8 cellular contexts compared by ENCODE assay signal in genomic region chr11:10809373-10810199, GRCh38. TPM values are rescaled to one million over a fixed set of nuclear protein-coding genes. Genes with fewer than 3 reads are reported as not detected.
A peak's percentile ranks its signal among the peaks of the same experiment; 100 is the strongest.
DNase-seq lines count a peak whose midpoint lies in the region; ATAC-seq lines count a peak whose summit lies in the region.

No MANE protein-coding gene starts in this region.

- POLR2A ChIA-PET in CD4-positive, alpha-beta memory T cell (lab: Charles Lee; ENCODE audit: partially characterized antibody), result interaction anchor here (0.6 to 11.7 kb wide), 56 partner anchors 9 to 1496 kb away, joined by 3 to 469 read pairs (median 5); partner anchors contain the start of genes AMPD3, CTR9, IPO7 and RNF141

- H3K9me3 ChIP-seq in CD4-positive, alpha-beta memory T cell (ENCODE audit: control insufficient read depth in 1 of 2, low read length in 2 of 2), result no peaks in the 10 kb centered on the region
- no peaks in the 10 kb centered on the region; the same call in 1 of the 2 replicates for H3K9me3 ChIP-seq in SJSA1 (replicated peaks)

- H3K4me3 ChIP-seq in CD4-positive, alpha-beta memory T cell (ENCODE audit: low read length in 2 of 2), result peak overlapping the region; percentile 68 to 95
- peak overlapping the region; percentile 96 for H3K4me3 ChIP-seq in SJSA1

- H3K36me3 ChIP-seq in CD4-positive, alpha-beta memory T cell (ENCODE audit: insufficient read depth, low read length), result peaks cover 26% of the 10 kb centered on the region
- peaks cover 41% of the 10 kb centered on the region for H3K36me3 ChIP-seq in SJSA1

- peaks cover 21 to 55% (median 33%) of the 10 kb centered on the region in 4 donors for H3K4me1 Mint-ChIP-seq in CD4-positive, alpha-beta memory T cell

- H3K27me3 Mint-ChIP-seq in CD4-positive, alpha-beta memory T cell, result peaks cover 0 to 3% of the 10 kb centered on the region in 2 donors

- no peak for DNase-seq in CD4-positive, alpha-beta memory T cell
- peak in 1 of 2 experiments; percentile 74 for DNase-seq in SJSA1 (ENCODE audit: low read depth in 1 of 2, low spot score in 2 of 2)
- peak; percentile 76 for DNase-seq in cerebellar cortex (ENCODE audit: low spot score)
- DNase-seq in kidney tubule cell (ENCODE audit: low spot score), result peak; percentile 81
- peak; percentile 23 to 42 for DNase-seq in stimulated activated CD4-positive, alpha-beta T cell treated with anti-CD3 and anti-CD28 coated beads, Interleukin-4, amount 100 ng/mL, for 4 hours
- no peak for DNase-seq in NK-92 treated with Interleukin-12 subunit alpha and Interleukin-12 subunit beta, amount 100 ng/mL, for 24 hours (lab: John Stamatoyannopoulos, UW)

- peaks cover 36% of the 10 kb centered on the region for H3K4me1 ChIP-seq in CD4-positive, alpha-beta memory T cell (ENCODE audit: insufficient read depth, low read length)
- H3K4me1 ChIP-seq in SJSA1 (replicated peaks), result peaks cover 17% of the 10 kb centered on the region

- peak overlapping the region; percentile 96 to 99 (median 98) for H3K4me3 Mint-ChIP-seq in CD4-positive, alpha-beta memory T cell

- no peaks in the 10 kb centered on the region for H3K27me3 ChIP-seq in CD4-positive, alpha-beta memory T cell (ENCODE audit: insufficient read depth, low read length)
- no peaks in the 10 kb centered on the region for H3K27me3 ChIP-seq in SJSA1 (replicated peaks)

- intact Hi-C loops in CD4-positive, alpha-beta memory T cell (cut with micrococcal nuclease), result loop anchor here (1.0 to 5.0 kb wide), 10 partner anchors 58 to 1349 kb away; partner anchors contain the start of genes AMPD3, CTR9, RNF141 and USP47

- CTCF ChIA-PET in CD4-positive, alpha-beta memory T cell (lab: Charles Lee; ENCODE audit: partially characterized antibody), result interaction anchor here (0.8 to 3.6 kb wide), 23 partner anchors 9 to 1033 kb away, joined by 3 to 35 read pairs (median 4); partner anchors contain the start of genes RNF141, USP47 and ZBED5

- peaks cover 27 to 41% of the 10 kb centered on the region in 2 donors for H3K36me3 Mint-ChIP-seq in CD4-positive, alpha-beta memory T cell

- peaks cover 0 to 4% (median 0%) of the 10 kb centered on the region in 8 donors for H3K9me3 Mint-ChIP-seq in CD4-positive, alpha-beta memory T cell

- H3K27ac Mint-ChIP-seq in CD4-positive, alpha-beta memory T cell, result peak overlapping the region; percentile 98 to 100 (median 99)

- H3K27ac ChIP-seq in CD4-positive, alpha-beta memory T cell (ENCODE audit: low read depth, low read length), result peak overlapping the region; percentile 97
- H3K27ac ChIP-seq in SJSA1, result peak overlapping the region; percentile 92

- ATAC-seq in GM19043 (IDR thresholded peaks at IDR 0.05; ENCODE audit: low read depth, unreplicated experiment) (peak; percentile 20), HG03175 (IDR thresholded peaks at IDR 0.05; ENCODE audit: unreplicated experiment) (peak; percentile 19)

RNA-seq across cellular contexts. Expression of gene EIF4G2, which starts 0.9 kb away (rescaled TPM):
- total RNA-seq in CD4-positive, alpha-beta memory T cell, result 100 to 1,000 TPM; 659 to 664 TPM
- 100 to 1,000 TPM; 521 to 531 TPM for polyA plus RNA-seq in CD4-positive, alpha-beta memory T cell
- 930 and 1,031 TPM in 2 replicates for total RNA-seq in SJSA1 (2014; rRNA removed; shearing (Covaris generic))

RNA-seq across cellular contexts. Expression of gene ZBED5, which starts 48.3 kb away (rescaled TPM):
- total RNA-seq in CD4-positive, alpha-beta memory T cell, result 100 to 1,000 TPM; 126 to 129 TPM
- polyA plus RNA-seq in CD4-positive, alpha-beta memory T cell, result 10 to 100 TPM; 16.7 to 17.6 TPM
- 22.7 and 29.5 TPM in 2 replicates for total RNA-seq in SJSA1 (2014; rRNA removed; shearing (Covaris generic))

RNA-seq across cellular contexts. Expression of gene CTR9, which starts 58.5 kb away (rescaled TPM):
- 10 to 100 TPM; 57.2 to 68.6 TPM for total RNA-seq in CD4-positive, alpha-beta memory T cell
- polyA plus RNA-seq in CD4-positive, alpha-beta memory T cell, result 10 to 100 TPM; 39.7 to 58.8 TPM
- 22.4 and 30.7 TPM in 2 replicates for total RNA-seq in SJSA1 (2014; rRNA removed; shearing (Covaris generic))

Comparison
In these comparisons a context has a peak if more than half of its experiments do, and no peak if none do; other contexts are left out.
1. DNase-seq: peak in cerebellar cortex (single experiment), kidney tubule cell (single experiment) and stimulated activated CD4-positive, alpha-beta T cell treated with anti-CD3 and anti-CD28 coated beads, Interleukin-4, amount 100 ng/mL, for 4 hours (2 of 2); none in CD4-positive, alpha-beta memory T cell (0 of 5) and NK-92 treated with Interleukin-12 subunit alpha and Interleukin-12 subunit beta, amount 100 ng/mL, for 24 hours (single experiment).